ENCODE assay signal across 1 cellular context in the genomic region with DNA sequence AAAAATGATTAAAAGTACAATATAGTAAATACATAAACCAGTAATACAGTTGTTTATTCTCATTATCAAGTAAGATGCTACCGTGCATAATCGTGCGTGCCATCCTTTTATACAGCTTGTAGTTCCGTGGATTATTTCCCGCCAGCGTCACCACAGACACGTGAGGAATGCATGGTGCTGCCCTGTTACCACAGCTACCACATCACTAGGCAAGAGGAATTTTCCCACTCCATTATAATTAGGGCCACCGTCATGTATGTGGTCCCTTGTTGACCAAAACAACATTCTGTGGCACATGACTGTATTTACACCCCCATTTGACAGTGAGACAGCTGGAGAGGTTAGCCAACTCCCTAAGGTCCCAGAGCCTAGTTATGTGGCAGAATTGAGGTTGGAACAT.
TF ChIP-seq lines count a peak whose summit lies in the region.

No MANE protein-coding gene starts in this region.

TF ChIP-seq in K562, 482 proteins besides CTCF, POLR2A, EP300 and RAD21:
- TF ChIP-seq YBX1 (IDR thresholded peaks at IDR 0.05) (no peak), RHOXF2B (CRISPR knock-in tag; conservative IDR thresholded peaks at IDR 0.05) (no peak), ZNF445 (CRISPR knock-in tag; IDR thresholded peaks at IDR 0.05; ENCODE audit: low read depth) (no peak), BRCA1 (IDR thresholded peaks at IDR 0.05) (no peak), BRCA1 (CRISPR knock-in tag; IDR thresholded peaks at IDR 0.05) (no peak)
TF ChIP-seq in K562: peak in this region for 0.
